In the genomic region with DNA sequence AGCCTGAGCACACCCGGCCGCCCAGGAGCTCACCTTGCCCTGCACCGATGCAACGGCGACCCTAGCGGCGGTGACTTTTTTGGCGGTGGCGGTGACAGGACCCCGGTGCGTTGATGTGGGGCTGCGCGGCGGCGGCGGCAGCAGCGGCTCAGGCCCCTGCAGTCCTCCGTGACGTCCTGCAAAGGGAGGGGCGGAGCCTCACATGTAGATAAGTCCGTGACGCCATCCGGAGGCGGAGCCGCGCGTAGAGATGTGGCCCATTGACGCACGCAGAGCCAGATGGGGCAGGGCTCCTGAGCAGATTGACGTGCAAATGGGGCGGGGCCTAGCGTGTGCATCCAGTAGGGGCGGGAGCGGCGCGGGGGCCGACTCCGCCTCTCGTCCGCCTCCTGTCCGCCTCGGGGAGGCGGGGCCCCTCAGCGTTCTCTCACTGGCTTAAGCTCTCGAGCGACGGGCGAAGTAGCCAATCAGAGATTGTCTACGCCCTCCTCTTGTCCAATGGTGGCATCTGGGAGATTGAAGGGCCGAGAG, we compare ENCODE assay signal across 8 cellular contexts. TPM values are rescaled to one million over a fixed set of nuclear protein-coding genes. Genes with fewer than 3 reads are reported as not detected.
DNase-seq lines count a peak whose midpoint lies in the region; ATAC-seq, FAIRE-seq and TF ChIP-seq lines count a peak whose summit lies in the region.

A gene with protein sequence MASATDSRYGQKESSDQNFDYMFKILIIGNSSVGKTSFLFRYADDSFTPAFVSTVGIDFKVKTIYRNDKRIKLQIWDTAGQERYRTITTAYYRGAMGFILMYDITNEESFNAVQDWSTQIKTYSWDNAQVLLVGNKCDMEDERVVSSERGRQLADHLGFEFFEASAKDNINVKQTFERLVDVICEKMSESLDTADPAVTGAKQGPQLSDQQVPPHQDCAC (minus strand): TSS at position 180 of the 531 bp plus-strand sequence. CDS start 1,302 bp downstream, outside the sequence.

- dilution Hi-C loops in keratinocyte (cut with MboI; ENCODE audit: extremely low pct_ligation_motif_present, low sequenced_read_pairs) = no loop called here

- peak within 1 kb of the TSS; percentile 77 for H3K9ac ChIP-seq in keratinocyte (ENCODE audit: control insufficient read depth, extremely low read depth, insufficient read depth, low read length)

- H3K27me3 ChIP-seq in keratinocyte (ENCODE audit: control insufficient read depth, extremely low read depth, insufficient read depth, low read length) = peaks cover 2% of the 10 kb centered on the region

- peak; percentile 19 for TF ChIP-seq POLR2A in GM19099 (IDR thresholded peaks at IDR 0.05; ENCODE audit: extremely low read depth, insufficient read length, low read depth)

- H3K4me2 ChIP-seq in keratinocyte (ENCODE audit: control insufficient read depth, extremely low read depth, insufficient read depth, low read depth, low read length) = peak within 1 kb of the TSS; percentile 97

- H3K27ac ChIP-seq in keratinocyte (ENCODE audit: control insufficient read depth, insufficient read depth, low read length) = peak within 1 kb of the TSS; percentile 80

- H3K9me3 Mint-ChIP-seq in chondrocyte (ENCODE audit: low read depth) = no peaks in the 10 kb centered on the region

- H3K4me3 ChIP-seq in keratinocyte (ENCODE audit: control insufficient read depth in 2 of 3, extremely low read depth in 1 of 3, insufficient read depth in 2 of 3, low read depth in 1 of 3, low read length in 3 of 3) = peak within 1 kb of the TSS; percentile 78 to 94 (median 86)

- no peaks in the 10 kb centered on the region for H4K20me1 ChIP-seq in keratinocyte (ENCODE audit: control insufficient read depth, extremely low read depth, insufficient read depth, low read length)

- peak; percentile 73 for FAIRE-seq in keratinocyte (lab: Jason Lieb, UNC)

- H3K36me3 Mint-ChIP-seq in chondrocyte (ENCODE audit: low read depth) = no peaks in the 10 kb centered on the region

- H3K4me1 ChIP-seq in keratinocyte (ENCODE audit: control insufficient read depth, extremely low read depth, insufficient read depth, low read length) = peaks cover 20% of the 10 kb centered on the region

- H3K4me1 Mint-ChIP-seq in chondrocyte (ENCODE audit: low read depth) = peaks cover 28% of the 10 kb centered on the region

- TF ChIP-seq CTCF in chondrocyte (IDR thresholded peaks at IDR 0.05) (no peak), keratinocyte (optimal IDR thresholded peaks at IDR 0.05 in 1 of 3, IDR thresholded peaks at IDR 0.05 in 1 of 3, conservative IDR thresholded peaks at IDR 0.05 in 1 of 3; ENCODE audit: extremely low read depth in 1 of 3, insufficient read depth in 2 of 3, low read length in 3 of 3) (no peak)

- peak within 1 kb of the TSS; percentile 85 for H2AFZ ChIP-seq in keratinocyte (ENCODE audit: control insufficient read depth, low read length)

- DNase-seq in AML-193 (lab: John Stamatoyannopoulos, UW) = peak; percentile 99
- peak; percentile 100 for DNase-seq in NCI-H510A (lab: John Stamatoyannopoulos, UW)
- DNase-seq in activated CD4-positive, alpha-beta T cell treated with anti-CD3 and anti-CD28 coated beads for 24 hours (ENCODE audit: low read depth in 2 of 2) = peak; percentile 98 to 99
- DNase-seq in chondrocyte (ENCODE audit: low spot score) = peak; percentile 100
- peak; percentile 99 for DNase-seq in keratinocyte (ENCODE audit: low read depth, low spot score)
- peak; percentile 99 for DNase-seq in stimulated activated CD4-positive, alpha-beta T cell treated with anti-CD3 and anti-CD28 coated beads, Interleukin-12 subunit alpha, Interleukin-12 subunit beta, amount 100 ng/mL, for 48 hours (ENCODE audit: low read depth in 2 of 3, low spot score in 1 of 3)

- no peaks in the 10 kb centered on the region for H3K36me3 ChIP-seq in keratinocyte (ENCODE audit: control insufficient read depth in 2 of 2, extremely low read depth in 1 of 2, insufficient read depth in 2 of 2, low read length in 2 of 2)

- peak within 1 kb of the TSS; percentile 90 for H3K4me3 Mint-ChIP-seq in chondrocyte (ENCODE audit: unreplicated experiment)

- peak; percentile 85 for ATAC-seq in HG03432 (IDR thresholded peaks at IDR 0.05; ENCODE audit: unreplicated experiment)

- no peaks in the 10 kb centered on the region for H3K9me1 ChIP-seq in keratinocyte (ENCODE audit: control insufficient read depth, extremely low read depth, insufficient read depth, low read length)

- no peaks in the 10 kb centered on the region for H3K9me3 ChIP-seq in keratinocyte (ENCODE audit: control insufficient read depth, low read depth, low read length)

- H3K27me3 Mint-ChIP-seq in chondrocyte (ENCODE audit: low read depth) = peaks cover 1% of the 10 kb centered on the region

- H3K27ac Mint-ChIP-seq in chondrocyte (ENCODE audit: unreplicated experiment) = peak within 1 kb of the TSS; percentile 98

- no peaks in the 10 kb centered on the region for H3K79me2 ChIP-seq in keratinocyte (ENCODE audit: control insufficient read depth, insufficient read depth, low read length)

RNA-seq across cellular contexts. Expression of the gene that starts here (rescaled TPM):
- 3.4 to 6.1 TPM (median 3.8 TPM) in 3 replicates for total RNA-seq in chondrocyte
- 0.30 to 0.92 TPM (median 0.56 TPM) in 3 replicates for polyA plus RNA-seq in keratinocyte
- 0.46 TPM for polyA plus RNA-seq in keratinocyte (2011; ENCODE audit: low read depth)
- polyA plus RNA-seq in keratinocyte (2011; cell fraction: cytosol; rRNA removed) = 0.46 and 0.86 TPM in 2 replicates
- polyA plus RNA-seq in keratinocyte (2011; cell fraction: nucleus; rRNA removed) = 0.55 and 0.56 TPM in 2 replicates
- polyA plus RNA-seq in keratinocyte (2012; ENCODE audit: low replicate concordance) = 0.62 and 1.0 TPM in 2 replicates
- 0.48 to 6.9 TPM (median 4.0 TPM) in 3 replicates for polyA minus RNA-seq in keratinocyte
- 2.1 TPM for polyA minus RNA-seq in keratinocyte (2011; cell fraction: cytosol; rRNA and poly(A)+ RNA removed)
- 0.39 and 0.42 TPM in 2 replicates for polyA minus RNA-seq in keratinocyte (2011; cell fraction: nucleus; rRNA and poly(A)+ RNA removed)

Comparison
In these comparisons a context has a peak if more than half of its experiments do, and no peak if none do; other contexts are left out.
1. Peak in every context shown above with its lines: DNase-seq, ATAC-seq, H3K4me3 ChIP-seq and H3K27ac ChIP-seq.